In the genomic region with DNA sequence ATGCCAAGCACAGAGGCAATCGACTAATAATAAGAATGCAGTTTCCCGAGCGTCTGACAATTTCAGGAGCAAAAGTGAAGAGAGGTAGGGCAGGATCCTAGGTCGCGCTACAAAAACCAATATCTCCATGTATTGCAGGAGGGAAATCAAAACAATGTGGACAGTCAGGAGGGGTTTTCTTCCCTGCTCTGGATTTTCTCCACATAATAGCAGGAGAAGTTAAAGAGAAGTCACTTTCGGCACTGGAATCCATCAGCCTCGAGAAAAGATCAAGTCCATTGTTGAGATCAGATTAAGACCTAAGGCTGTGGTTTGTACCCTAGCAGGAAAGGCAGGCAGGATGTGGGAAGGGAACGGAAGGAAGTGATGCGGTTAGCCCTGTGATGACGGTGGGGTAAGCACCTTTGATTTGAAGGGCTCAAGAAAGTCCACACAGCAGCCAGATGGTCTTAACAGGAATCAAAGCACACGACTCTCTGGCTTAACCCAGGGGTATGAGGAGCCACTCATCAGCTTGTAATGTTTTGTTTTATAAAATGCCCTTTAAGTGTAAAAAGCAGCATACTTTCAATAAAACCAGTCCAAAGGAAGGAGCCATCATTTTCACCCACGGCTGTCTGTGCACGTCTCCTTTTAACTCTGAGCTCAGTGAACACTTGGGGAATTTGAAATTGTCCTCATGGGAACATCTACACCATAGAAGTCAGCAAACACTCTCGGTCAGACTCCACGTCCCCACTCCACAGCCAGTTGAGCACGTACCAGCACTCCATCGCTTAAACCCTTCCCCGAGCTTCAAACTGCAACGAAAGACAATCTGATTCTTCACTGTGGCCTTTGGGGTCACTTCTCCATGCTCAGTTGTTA, we compare ENCODE assay signal across 8 cellular contexts. TPM values are rescaled to one million over a fixed set of nuclear protein-coding genes. Genes with fewer than 3 reads are reported as not detected.
DNase-seq lines count a peak whose midpoint lies in the region; ATAC-seq and TF ChIP-seq lines count a peak whose summit lies in the region.

No MANE protein-coding gene starts in this region.

- peak; percentile 99 for ATAC-seq in GM18858 (IDR thresholded peaks at IDR 0.05; ENCODE audit: unreplicated experiment)
- peak; percentile 98 for ATAC-seq in HG02885 (IDR thresholded peaks at IDR 0.05; ENCODE audit: poor library complexity, unreplicated experiment)
- ATAC-seq in activated naive CD8-positive, alpha-beta T cell treated with anti-CD3 and anti-CD28 coated beads, Interleukin-2, amount 10 ng/mL, durations not matched to agents 7 days and 5 days (ENCODE audit: low read depth): peak; percentile 86

- no peaks in the 10 kb centered on the region for H3K9me3 ChIP-seq in SK-N-MC (ENCODE audit: low read depth, low read length)
- H3K9me3 ChIP-seq in mononuclear cell (ENCODE audit: low read depth, low read length): no peaks in the 10 kb centered on the region
- H3K9me3 ChIP-seq in suprapubic skin: no peaks in the 10 kb centered on the region

- no peaks in the 10 kb centered on the region for H3K27me3 ChIP-seq in mononuclear cell (ENCODE audit: insufficient read depth, low read length)
- no peaks in the 10 kb centered on the region for H3K27me3 ChIP-seq in suprapubic skin

- TF ChIP-seq POLR2A in suprapubic skin (IDR thresholded peaks at IDR 0.05): no peak

- H3K36me3 Mint-ChIP-seq in activated naive CD8-positive, alpha-beta T cell treated with anti-CD3 and anti-CD28 coated beads, Interleukin-2, amount 10 ng/mL, durations not matched to agents 7 days and 5 days: peaks cover 14% of the 10 kb centered on the region

- H3K4me1 ChIP-seq in mononuclear cell (ENCODE audit: insufficient read depth, low read length): peaks cover 47% of the 10 kb centered on the region
- H3K4me1 ChIP-seq in suprapubic skin: peaks cover 4% of the 10 kb centered on the region

- H3K27ac ChIP-seq in SK-N-MC (peak overlapping the region; percentile 46; the same call in 1 of the 2 replicates), suprapubic skin (peak overlapping the region; percentile 42)

- peak overlapping the region; percentile 79 for H3K4me3 Mint-ChIP-seq in activated naive CD8-positive, alpha-beta T cell treated with anti-CD3 and anti-CD28 coated beads, Interleukin-2, amount 10 ng/mL, durations not matched to agents 7 days and 5 days

- peaks cover 6% of the 10 kb centered on the region for H3K9me3 Mint-ChIP-seq in activated naive CD8-positive, alpha-beta T cell treated with anti-CD3 and anti-CD28 coated beads, Interleukin-2, amount 10 ng/mL, durations not matched to agents 7 days and 5 days

- TF ChIP-seq EP300 in suprapubic skin (IDR thresholded peaks at IDR 0.05): no peak

- DNase-seq in SK-N-MC (ENCODE audit: low read depth, low spot score): peak; percentile 48
- peak; percentile 81 for DNase-seq in activated naive CD8-positive, alpha-beta T cell treated with anti-CD3 and anti-CD28 coated beads, Interleukin-2, amount 10 ng/mL, durations not matched to agents 7 days and 5 days
- DNase-seq in suprapubic skin (ENCODE audit: low spot score in 2 of 2): peak in 1 of 2 donors; percentile 70
- DNase-seq in ecto neural progenitor cell (ENCODE audit: low spot score): no peak
- DNase-seq in NCI-H510A (lab: John Stamatoyannopoulos, UW): no peak

- H3K36me3 ChIP-seq in SK-N-MC (ENCODE audit: insufficient read depth, low read length) (no peaks in the 10 kb centered on the region), suprapubic skin (no peaks in the 10 kb centered on the region)

- WGBS in suprapubic skin: 67% methylated on average over 19 of the region's 19 CpGs

- peaks cover 4% of the 10 kb centered on the region for H3K27me3 Mint-ChIP-seq in activated naive CD8-positive, alpha-beta T cell treated with anti-CD3 and anti-CD28 coated beads, Interleukin-2, amount 10 ng/mL, durations not matched to agents 7 days and 5 days

- H3K4me1 Mint-ChIP-seq in activated naive CD8-positive, alpha-beta T cell treated with anti-CD3 and anti-CD28 coated beads, Interleukin-2, amount 10 ng/mL, durations not matched to agents 7 days and 5 days: peaks cover 43% of the 10 kb centered on the region

- H3K4me3 ChIP-seq in SK-N-MC: peak overlapping the region; percentile 28; the same call in 1 of the 2 replicates
- peak overlapping the region; percentile 10 for H3K4me3 ChIP-seq in mononuclear cell (ENCODE audit: low read length)
- peak overlapping the region; percentile 1 for H3K4me3 ChIP-seq in suprapubic skin

- TF ChIP-seq CTCF in suprapubic skin (IDR thresholded peaks at IDR 0.05): no peak

- POLR2A ChIA-PET in activated naive CD8-positive, alpha-beta T cell treated with anti-CD3 and anti-CD28 coated beads, Interleukin-2, amount 10 ng/mL, durations not matched to agents 7 days and 5 days (lab: Charles Lee): interaction anchor here (0.7 to 4.5 kb wide), 8 partner anchors 10 to 450 kb away, joined by 3 to 39 read pairs (median 4); a partner anchor contains a TSS

- H3K27ac Mint-ChIP-seq in activated naive CD8-positive, alpha-beta T cell treated with anti-CD3 and anti-CD28 coated beads, Interleukin-2, amount 10 ng/mL, durations not matched to agents 7 days and 5 days: peak overlapping the region; percentile 91

- H3K9ac ChIP-seq in SK-N-MC (ENCODE audit: insufficient read length): no peak overlapping the region

RNA-seq across cellular contexts. Expression of a gene that starts 15.8 kb away (rescaled TPM):
- 10 to 100 TPM; 60.9 to 66.6 TPM for total RNA-seq in activated naive CD8-positive, alpha-beta T cell treated with anti-CD3 and anti-CD28 coated beads, Interleukin-2, amount 10 ng/mL, durations not matched to agents 7 days and 5 days
- 42.3 TPM for total RNA-seq in mononuclear cell
- total RNA-seq in suprapubic skin: 10 to 100 TPM; 30.2 to 55.5 (median 36.6) TPM

Comparison
In these comparisons a context has a peak if more than half of its experiments do, and no peak if none do; other contexts are left out.
1. DNase-seq: peak in SK-N-MC (single experiment) and activated naive CD8-positive, alpha-beta T cell treated with anti-CD3 and anti-CD28 coated beads, Interleukin-2, amount 10 ng/mL, durations not matched to agents 7 days and 5 days (single experiment); none in ecto neural progenitor cell (single experiment) and NCI-H510A (single experiment).
2. Peak in every context shown above with its lines, with median percentiles within 50 percentile points of each other: ATAC-seq and H3K4me3 ChIP-seq.